ENCODE assay signal across 15 cellular contexts in the genomic region with DNA sequence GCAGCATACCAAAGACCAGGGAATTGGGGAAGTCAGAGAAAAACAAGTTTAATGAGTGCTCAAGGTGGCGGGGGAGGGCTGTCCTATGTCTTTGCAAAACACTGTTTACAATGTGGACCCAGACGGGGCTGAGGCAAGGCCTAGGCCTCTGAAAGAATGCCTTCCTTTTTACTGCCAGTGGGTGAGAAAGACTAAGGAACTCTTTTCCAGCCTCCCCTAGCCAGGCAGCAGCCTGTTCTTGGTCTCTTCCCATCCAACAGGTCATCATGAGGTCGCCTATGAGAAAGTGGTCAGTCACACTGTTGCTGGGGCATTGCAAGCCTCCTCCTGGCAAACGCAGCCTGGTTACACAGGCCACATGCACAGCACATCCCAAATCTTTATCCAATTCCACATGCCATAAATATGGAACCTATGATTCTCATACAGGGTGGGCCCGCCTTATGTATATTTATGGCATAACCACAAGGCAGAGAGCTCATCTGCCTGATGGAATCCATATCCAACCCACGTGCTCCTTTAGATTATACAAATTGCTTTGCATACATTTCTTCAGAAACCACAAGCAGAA. TPM values are rescaled to one million over a fixed set of nuclear protein-coding genes. Genes with fewer than 3 reads are reported as not detected.
DNase-seq lines count a peak whose midpoint lies in the region; ATAC-seq and TF ChIP-seq lines count a peak whose summit lies in the region.
"Had no signal": no experiment of that assay in that cellular context is flagged by ENCODE, and none has a peak within 500 bp of the region (broad histone marks: within the 10 kb centered on the region; RNA-seq: fewer than 3 reads in every experiment).

No MANE protein-coding gene starts in this region.

- H3K4me3 ChIP-seq in OCI-LY3 (ENCODE audit: low read length), result no peak overlapping the region
- H3K4me3 ChIP-seq in skeletal muscle cell (ENCODE audit: low read depth, low read length), result no peak overlapping the region
- H3K4me3 ChIP-seq: lower lobe of right lung, tibial artery had no signal

- H3K4me1 ChIP-seq in OCI-LY3 (ENCODE audit: low read length), result peaks cover 14% of the 10 kb centered on the region

- H3K27ac ChIP-seq in OCI-LY3 (ENCODE audit: low read length), result no peak overlapping the region
- H3K27ac ChIP-seq: lower lobe of right lung had no signal

- H3K9ac ChIP-seq in OCI-LY3 (ENCODE audit: low read length), result no peak overlapping the region

- no peaks in the 10 kb centered on the region for H4K20me1 ChIP-seq in OCI-LY3 (ENCODE audit: insufficient read depth, low read length)

- H3K36me3 ChIP-seq in OCI-LY3 (replicated peaks; ENCODE audit: low read depth, low read length), result no peaks in the 10 kb centered on the region

- H3K79me2 ChIP-seq in OCI-LY3 (ENCODE audit: low read length), result no peaks in the 10 kb centered on the region

- peak; percentile 21 for DNase-seq in fibroblast of gingiva (ENCODE audit: low read depth)
- DNase-seq in skeletal muscle cell (ENCODE audit: low read depth), result peak; percentile 45
- no peak for DNase-seq in NK-92 (lab: John Stamatoyannopoulos, UW; ENCODE audit: unreplicated experiment)
- DNase-seq in mesenteric fat pad (ENCODE audit: low spot score), result no peak
- no peak for DNase-seq in stimulated activated naive CD4-positive, alpha-beta T cell (lab: John Stamatoyannopoulos, UW)
- DNase-seq in NCI-H2171 treated with DMSO at 0.1 percent for 48 hours (lab: John Stamatoyannopoulos, UW), result no peak
- DNase-seq: activated CD4-positive, alpha-beta T cell treated with anti-CD3 and anti-CD28 coated beads, Interleukin-2, amount 10 ng/mL, durations not matched to agents 24 days and 14 days; CD4-positive, alpha-beta memory T cell; glutamatergic neuron; lower lobe of right lung; NCI-H69; tibial artery had no signal

- no peak for TF ChIP-seq CTCF in OCI-LY3 (IDR thresholded peaks at IDR 0.05; ENCODE audit: low read depth, low read length)

- H3K9me3 ChIP-seq in OCI-LY3 (ENCODE audit: insufficient read depth, low read length), result no peaks in the 10 kb centered on the region
- H3K9me3 ChIP-seq: lower lobe of right lung, tibial artery had no signal

- ATAC-seq in GM18519 (IDR thresholded peaks at IDR 0.05; ENCODE audit: low FRiP score, unreplicated experiment), result peak; percentile 14
- ATAC-seq: activated T-helper 17 cell treated with anti-CD3 and anti-CD28 coated beads, Interleukin-2, amount 50 U/mL, for 72 hours had no signal

- H3K4me2 ChIP-seq in OCI-LY3 (ENCODE audit: low read length), result peak overlapping the region; percentile 37; the same call in 1 of the 2 replicates

- no peak overlapping the region for H2AFZ ChIP-seq in OCI-LY3 (ENCODE audit: low read depth, low read length)

- H3K27me3 ChIP-seq in OCI-LY3 (ENCODE audit: low read depth, low read length), result no peaks in the 10 kb centered on the region
- H3K27me3 ChIP-seq: tibial artery had no signal

RNA-seq across cellular contexts. Expression of a gene that starts 48.5 kb away (rescaled TPM):
- 66.7 TPM for total RNA-seq in mesenteric fat pad

Comparison
In these comparisons a context has a peak if more than half of its experiments do, and no peak if none do; other contexts are left out.
1. DNase-seq: peak in fibroblast of gingiva (single experiment) and skeletal muscle cell (single experiment); none in NK-92 (single experiment), mesenteric fat pad (single experiment), stimulated activated naive CD4-positive, alpha-beta T cell (0 of 6) and NCI-H2171 treated with DMSO at 0.1 percent for 48 hours (single experiment).